ENCODE assay signal across 2 cellular contexts in the genomic region with DNA sequence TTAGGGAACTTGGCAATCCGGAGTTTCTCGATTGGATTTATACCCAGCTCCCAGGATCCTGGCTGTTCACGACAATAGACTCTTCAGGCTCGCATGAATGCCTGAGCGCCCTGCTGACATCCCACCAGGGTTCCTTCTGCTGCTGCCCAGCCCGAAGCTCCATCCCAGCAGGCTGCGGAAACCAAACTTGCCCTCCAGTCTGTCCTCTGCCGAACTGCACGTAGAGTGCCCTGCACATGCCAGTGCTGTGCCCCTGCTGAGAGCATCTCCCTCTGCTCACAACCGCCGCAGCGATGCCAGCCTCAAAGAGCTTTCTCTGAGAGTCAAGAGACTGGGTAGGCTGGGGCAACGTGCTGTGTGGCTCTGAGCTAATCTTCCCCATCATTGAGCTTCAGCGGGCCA.
TF ChIP-seq lines count a peak whose summit lies in the region.

No MANE protein-coding gene starts in this region.

TF ChIP-seq in Ishikawa, 13 proteins besides CTCF, POLR2A, EP300 and RAD21 (continued from another document):
- TF ChIP-seq USF1 (IDR thresholded peaks at IDR 0.05) (peak; percentile 38; the same call in 1 of the 2 replicates), MAX (IDR thresholded peaks at IDR 0.05) (peak; percentile 89), NFIC (IDR thresholded peaks at IDR 0.05) (peak; percentile 83), YY1 (IDR thresholded peaks at IDR 0.05; ENCODE audit: low read depth) (peak; percentile 54; the same call in 1 of the 2 replicates), CREB1 (IDR thresholded peaks at IDR 0.05; ENCODE audit: low read depth) (no peak), TAF1 (IDR thresholded peaks at IDR 0.05; ENCODE audit: low read depth) (no peak), FOXM1 (IDR thresholded peaks at IDR 0.05; ENCODE audit: borderline replicate concordance, low read depth) (peak; percentile 65), ZBTB7A (IDR thresholded peaks at IDR 0.05; ENCODE audit: low read depth) (peak; percentile 45; the same call in 1 of the 2 replicates), TCF12 (IDR thresholded peaks at IDR 0.05; ENCODE audit: low read depth) (peak; percentile 94)
- TF ChIP-seq, protein P1, sequence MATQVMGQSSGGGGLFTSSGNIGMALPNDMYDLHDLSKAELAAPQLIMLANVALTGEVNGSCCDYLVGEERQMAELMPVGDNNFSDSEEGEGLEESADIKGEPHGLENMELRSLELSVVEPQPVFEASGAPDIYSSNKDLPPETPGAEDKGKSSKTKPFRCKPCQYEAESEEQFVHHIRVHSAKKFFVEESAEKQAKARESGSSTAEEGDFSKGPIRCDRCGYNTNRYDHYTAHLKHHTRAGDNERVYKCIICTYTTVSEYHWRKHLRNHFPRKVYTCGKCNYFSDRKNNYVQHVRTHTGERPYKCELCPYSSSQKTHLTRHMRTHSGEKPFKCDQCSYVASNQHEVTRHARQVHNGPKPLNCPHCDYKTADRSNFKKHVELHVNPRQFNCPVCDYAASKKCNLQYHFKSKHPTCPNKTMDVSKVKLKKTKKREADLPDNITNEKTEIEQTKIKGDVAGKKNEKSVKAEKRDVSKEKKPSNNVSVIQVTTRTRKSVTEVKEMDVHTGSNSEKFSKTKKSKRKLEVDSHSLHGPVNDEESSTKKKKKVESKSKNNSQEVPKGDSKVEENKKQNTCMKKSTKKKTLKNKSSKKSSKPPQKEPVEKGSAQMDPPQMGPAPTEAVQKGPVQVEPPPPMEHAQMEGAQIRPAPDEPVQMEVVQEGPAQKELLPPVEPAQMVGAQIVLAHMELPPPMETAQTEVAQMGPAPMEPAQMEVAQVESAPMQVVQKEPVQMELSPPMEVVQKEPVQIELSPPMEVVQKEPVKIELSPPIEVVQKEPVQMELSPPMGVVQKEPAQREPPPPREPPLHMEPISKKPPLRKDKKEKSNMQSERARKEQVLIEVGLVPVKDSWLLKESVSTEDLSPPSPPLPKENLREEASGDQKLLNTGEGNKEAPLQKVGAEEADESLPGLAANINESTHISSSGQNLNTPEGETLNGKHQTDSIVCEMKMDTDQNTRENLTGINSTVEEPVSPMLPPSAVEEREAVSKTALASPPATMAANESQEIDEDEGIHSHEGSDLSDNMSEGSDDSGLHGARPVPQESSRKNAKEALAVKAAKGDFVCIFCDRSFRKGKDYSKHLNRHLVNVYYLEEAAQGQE (IDR thresholded peaks at IDR 0.05; ENCODE audit: low read depth) = no peak

TF ChIP-seq in HepG2, 621 proteins besides CTCF, POLR2A, EP300 and RAD21 (continued from another document):
- TF ChIP-seq, protein P2, sequence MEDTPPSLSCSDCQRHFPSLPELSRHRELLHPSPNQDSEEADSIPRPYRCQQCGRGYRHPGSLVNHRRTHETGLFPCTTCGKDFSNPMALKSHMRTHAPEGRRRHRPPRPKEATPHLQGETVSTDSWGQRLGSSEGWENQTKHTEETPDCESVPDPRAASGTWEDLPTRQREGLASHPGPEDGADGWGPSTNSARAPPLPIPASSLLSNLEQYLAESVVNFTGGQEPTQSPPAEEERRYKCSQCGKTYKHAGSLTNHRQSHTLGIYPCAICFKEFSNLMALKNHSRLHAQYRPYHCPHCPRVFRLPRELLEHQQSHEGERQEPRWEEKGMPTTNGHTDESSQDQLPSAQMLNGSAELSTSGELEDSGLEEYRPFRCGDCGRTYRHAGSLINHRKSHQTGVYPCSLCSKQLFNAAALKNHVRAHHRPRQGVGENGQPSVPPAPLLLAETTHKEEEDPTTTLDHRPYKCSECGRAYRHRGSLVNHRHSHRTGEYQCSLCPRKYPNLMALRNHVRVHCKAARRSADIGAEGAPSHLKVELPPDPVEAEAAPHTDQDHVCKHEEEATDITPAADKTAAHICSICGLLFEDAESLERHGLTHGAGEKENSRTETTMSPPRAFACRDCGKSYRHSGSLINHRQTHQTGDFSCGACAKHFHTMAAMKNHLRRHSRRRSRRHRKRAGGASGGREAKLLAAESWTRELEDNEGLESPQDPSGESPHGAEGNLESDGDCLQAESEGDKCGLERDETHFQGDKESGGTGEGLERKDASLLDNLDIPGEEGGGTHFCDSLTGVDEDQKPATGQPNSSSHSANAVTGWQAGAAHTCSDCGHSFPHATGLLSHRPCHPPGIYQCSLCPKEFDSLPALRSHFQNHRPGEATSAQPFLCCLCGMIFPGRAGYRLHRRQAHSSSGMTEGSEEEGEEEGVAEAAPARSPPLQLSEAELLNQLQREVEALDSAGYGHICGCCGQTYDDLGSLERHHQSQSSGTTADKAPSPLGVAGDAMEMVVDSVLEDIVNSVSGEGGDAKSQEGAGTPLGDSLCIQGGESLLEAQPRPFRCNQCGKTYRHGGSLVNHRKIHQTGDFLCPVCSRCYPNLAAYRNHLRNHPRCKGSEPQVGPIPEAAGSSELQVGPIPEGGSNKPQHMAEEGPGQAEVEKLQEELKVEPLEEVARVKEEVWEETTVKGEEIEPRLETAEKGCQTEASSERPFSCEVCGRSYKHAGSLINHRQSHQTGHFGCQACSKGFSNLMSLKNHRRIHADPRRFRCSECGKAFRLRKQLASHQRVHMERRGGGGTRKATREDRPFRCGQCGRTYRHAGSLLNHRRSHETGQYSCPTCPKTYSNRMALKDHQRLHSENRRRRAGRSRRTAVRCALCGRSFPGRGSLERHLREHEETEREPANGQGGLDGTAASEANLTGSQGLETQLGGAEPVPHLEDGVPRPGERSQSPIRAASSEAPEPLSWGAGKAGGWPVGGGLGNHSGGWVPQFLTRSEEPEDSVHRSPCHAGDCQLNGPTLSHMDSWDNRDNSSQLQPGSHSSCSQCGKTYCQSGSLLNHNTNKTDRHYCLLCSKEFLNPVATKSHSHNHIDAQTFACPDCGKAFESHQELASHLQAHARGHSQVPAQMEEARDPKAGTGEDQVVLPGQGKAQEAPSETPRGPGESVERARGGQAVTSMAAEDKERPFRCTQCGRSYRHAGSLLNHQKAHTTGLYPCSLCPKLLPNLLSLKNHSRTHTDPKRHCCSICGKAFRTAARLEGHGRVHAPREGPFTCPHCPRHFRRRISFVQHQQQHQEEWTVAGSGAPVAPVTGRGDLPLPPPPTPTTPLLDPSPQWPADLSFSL (CRISPR knock-in tag; IDR thresholded peaks at IDR 0.05) = no peak
- TF ChIP-seq HNRNPH1 (optimal IDR thresholded peaks at IDR 0.05; ENCODE audit: low read depth, low read length) (no peak), ZNF326 (CRISPR knock-in tag; IDR thresholded peaks at IDR 0.05; ENCODE audit: borderline replicate concordance) (no peak), ZNF619 (CRISPR knock-in tag; IDR thresholded peaks at IDR 0.05) (no peak), NKX3-1 (CRISPR knock-in tag; IDR thresholded peaks at IDR 0.05) (no peak), ZNF670 (CRISPR knock-in tag; IDR thresholded peaks at IDR 0.05; ENCODE audit: borderline replicate concordance) (no peak)
